In the genomic region with DNA sequence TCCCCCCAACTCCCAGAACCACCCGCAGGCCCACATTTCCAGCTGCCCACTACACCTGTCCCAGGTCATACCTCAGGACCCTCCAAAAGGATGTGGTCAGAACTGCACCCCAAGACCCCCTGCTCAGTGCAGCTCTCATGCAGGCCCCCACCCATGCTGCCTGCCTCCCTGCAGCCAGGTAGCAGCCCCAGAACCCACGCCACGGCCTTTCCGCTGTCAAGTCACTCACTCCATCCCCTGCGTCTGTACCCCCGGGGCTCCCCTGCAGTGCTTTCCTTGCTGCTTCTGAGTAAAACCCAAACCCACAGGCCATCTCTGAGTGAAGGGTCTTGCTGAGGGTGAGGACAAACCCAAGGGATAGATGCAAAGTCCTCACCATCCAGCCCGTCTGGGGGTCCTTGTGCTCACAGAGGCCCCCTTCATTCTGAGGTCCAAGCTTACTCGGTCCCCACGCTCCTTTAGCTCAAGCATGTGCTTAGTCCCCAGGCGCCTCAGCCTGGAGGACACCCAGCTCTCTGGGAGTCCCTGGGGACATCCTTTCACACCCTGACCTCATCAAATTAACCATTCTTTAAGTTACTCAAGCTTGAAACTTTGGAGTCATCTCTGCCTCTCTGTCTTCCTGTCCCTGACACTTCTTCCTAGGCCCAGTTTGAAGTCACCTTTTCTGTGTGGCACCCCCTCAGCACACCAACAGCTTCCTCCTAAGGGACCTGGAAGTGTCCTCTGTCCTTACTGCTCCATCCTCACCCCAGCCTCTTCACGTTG, we compare ENCODE assay signal across 9 cellular contexts.
DNase-seq lines count a peak whose midpoint lies in the region; ATAC-seq and TF ChIP-seq lines count a peak whose summit lies in the region.
"Had no signal": no experiment of that assay in that cellular context is flagged by ENCODE, and none has a peak within 500 bp of the region (broad histone marks: within the 10 kb centered on the region; RNA-seq: fewer than 3 reads in every experiment).

No MANE protein-coding gene starts in this region.

- no peaks in the 10 kb centered on the region for H3K27me3 Mint-ChIP-seq in activated CD4-positive, alpha-beta memory T cell treated with anti-CD3 and anti-CD28 coated beads, Interleukin-2, amount 10 ng/mL, durations not matched to agents 7 days and 5 days

- POLR2A ChIA-PET in activated CD4-positive, alpha-beta memory T cell treated with anti-CD3 and anti-CD28 coated beads, Interleukin-2, amount 10 ng/mL, durations not matched to agents 7 days and 5 days (lab: Charles Lee), result interaction anchor here (0.6 to 2.5 kb wide), 10 partner anchors 9 to 147 kb away, joined by 3 to 28 read pairs (median 4); no protein-coding TSS in a partner anchor

- WGBS in testis, 2 donors, result 91 to 93% methylated on average over 10 to 11 of the region's 11 CpGs

- H3K36me3 Mint-ChIP-seq in activated CD4-positive, alpha-beta memory T cell treated with anti-CD3 and anti-CD28 coated beads, Interleukin-2, amount 10 ng/mL, durations not matched to agents 7 days and 5 days (ENCODE audit: low read depth), result peaks cover 57% of the 10 kb centered on the region

- H3K9me3 Mint-ChIP-seq in activated CD4-positive, alpha-beta memory T cell treated with anti-CD3 and anti-CD28 coated beads, Interleukin-2, amount 10 ng/mL, durations not matched to agents 7 days and 5 days, result peaks cover 6% of the 10 kb centered on the region

- no peak for TF ChIP-seq POLR2A in testis (IDR thresholded peaks at IDR 0.05)

- H3K4me1 Mint-ChIP-seq in activated CD4-positive, alpha-beta memory T cell treated with anti-CD3 and anti-CD28 coated beads, Interleukin-2, amount 10 ng/mL, durations not matched to agents 7 days and 5 days, result peaks cover 41% of the 10 kb centered on the region

- ATAC-seq in GM19023 (IDR thresholded peaks at IDR 0.05; ENCODE audit: unreplicated experiment) (peak; percentile 91), HG02798 (IDR thresholded peaks at IDR 0.05; ENCODE audit: poor library complexity, unreplicated experiment) (peak; percentile 88)

- peaks cover 28% of the 10 kb centered on the region for H3K36me3 ChIP-seq in osteoblast (ENCODE audit: insufficient read depth, low read length)
- H3K36me3 ChIP-seq in testis (ENCODE audit: low read depth, missing control alignments), result no peaks in the 10 kb centered on the region

- H3K27me3 ChIP-seq in osteoblast (ENCODE audit: insufficient read depth, low read length) (no peaks in the 10 kb centered on the region), testis (no peaks in the 10 kb centered on the region)

- no peaks in the 10 kb centered on the region for H4K20me1 ChIP-seq in osteoblast (ENCODE audit: insufficient read depth, low read length)

- CTCF ChIA-PET in activated CD4-positive, alpha-beta memory T cell treated with anti-CD3 and anti-CD28 coated beads, Interleukin-2, amount 10 ng/mL, durations not matched to agents 7 days and 5 days (lab: Charles Lee), result interaction anchor here (1.7 kb wide), 1 partner anchor 93 kb away, joined by 5 read pairs; no protein-coding TSS in a partner anchor

- DNase-seq in activated CD4-positive, alpha-beta memory T cell treated with anti-CD3 and anti-CD28 coated beads, Interleukin-2, amount 10 ng/mL, durations not matched to agents 7 days and 5 days, result no peak
- DNase-seq in osteoblast (ENCODE audit: insufficient read length, low spot score, missing footprints), result peak; percentile 50
- no peak for DNase-seq in testis
- no peak for DNase-seq in NCI-H2196 (lab: John Stamatoyannopoulos, UW; ENCODE audit: unreplicated experiment)
- DNase-seq in HT-29 (ENCODE audit: low spot score), result no peak
- DNase-seq in Kasumi-1 (lab: John Stamatoyannopoulos, UW), result no peak

- H3K27ac ChIP-seq in osteoblast (ENCODE audit: low read depth, low read length), result no peak overlapping the region
- H3K27ac ChIP-seq in testis, result no peak overlapping the region
- H3K27ac ChIP-seq: thoracic aorta had no signal

- H2AFZ ChIP-seq in osteoblast (ENCODE audit: low read length), result no peak overlapping the region

- H3K9me3 ChIP-seq in osteoblast (ENCODE audit: low read depth, low read length), result no peaks in the 10 kb centered on the region
- no peaks in the 10 kb centered on the region for H3K9me3 ChIP-seq in testis
- H3K9me3 ChIP-seq: thoracic aorta had no signal

- intact Hi-C loops in testis (cut with DNase I; ENCODE audit: low total_unique reads), result no loop called here

- H3K79me2 ChIP-seq in osteoblast (ENCODE audit: insufficient read depth, low read length), result peaks cover 22% of the 10 kb centered on the region

- H3K4me3 Mint-ChIP-seq in activated CD4-positive, alpha-beta memory T cell treated with anti-CD3 and anti-CD28 coated beads, Interleukin-2, amount 10 ng/mL, durations not matched to agents 7 days and 5 days, result no peak overlapping the region

- H3K4me1 ChIP-seq in osteoblast (ENCODE audit: insufficient read depth, low read length) (peaks cover 9% of the 10 kb centered on the region), testis (peaks cover 6% of the 10 kb centered on the region)

- H3K4me2 ChIP-seq in osteoblast (ENCODE audit: insufficient read depth, low read length), result no peak overlapping the region

- TF ChIP-seq CTCF in osteoblast (IDR thresholded peaks at IDR 0.05; ENCODE audit: extremely low read depth, low read depth, low read length) (no peak), testis (IDR thresholded peaks at IDR 0.05) (no peak)

- H3K27ac Mint-ChIP-seq in activated CD4-positive, alpha-beta memory T cell treated with anti-CD3 and anti-CD28 coated beads, Interleukin-2, amount 10 ng/mL, durations not matched to agents 7 days and 5 days, result peak overlapping the region; percentile 13

- H3K4me3 ChIP-seq in osteoblast (ENCODE audit: insufficient read depth, low read length), result no peak overlapping the region
- H3K4me3 ChIP-seq in testis, result no peak overlapping the region
- H3K4me3 ChIP-seq: thoracic aorta had no signal
